ENCODE assay signal across 11 cellular contexts in the genomic region with DNA sequence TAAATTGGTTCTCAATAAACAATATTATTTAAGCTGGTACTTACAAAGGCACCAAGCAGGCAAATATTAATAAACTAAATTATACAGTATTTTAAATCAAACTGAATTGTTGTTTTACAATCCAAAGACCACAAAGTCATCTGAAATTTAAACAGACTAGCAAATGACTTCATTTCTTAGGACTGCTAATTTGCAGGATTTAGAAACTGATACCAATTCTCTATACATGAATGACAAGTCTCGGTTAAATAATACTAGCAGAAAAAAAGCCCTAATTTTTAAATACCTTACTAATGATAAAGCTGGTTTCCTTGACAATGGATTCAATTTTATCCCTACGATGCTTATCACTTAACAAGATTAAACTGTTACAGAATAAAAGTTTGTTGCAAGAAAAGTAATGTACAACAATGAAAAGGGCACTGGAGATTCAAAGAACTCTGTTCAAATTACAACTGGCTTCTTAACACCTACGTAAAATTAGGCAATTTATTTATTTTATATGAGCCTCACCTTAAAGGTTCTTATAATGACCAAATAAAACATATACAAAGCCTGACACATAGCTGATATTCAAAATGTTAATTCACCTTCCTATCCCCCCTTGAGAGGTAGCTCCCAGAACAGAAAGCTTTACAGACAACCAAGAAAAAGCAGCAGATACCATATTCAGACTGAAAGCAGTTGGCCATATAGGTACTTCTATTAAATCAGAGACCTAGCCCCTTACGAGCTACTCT. TPM values are rescaled to one million over a fixed set of nuclear protein-coding genes. Genes with fewer than 3 reads are reported as not detected.
DNase-seq lines count a peak whose midpoint lies in the region; ATAC-seq, FAIRE-seq and TF ChIP-seq lines count a peak whose summit lies in the region.
"Had no signal": no experiment of that assay in that cellular context is flagged by ENCODE, and none has a peak within 500 bp of the region (broad histone marks: within the 10 kb centered on the region; RNA-seq: fewer than 3 reads in every experiment).

No MANE protein-coding gene starts in this region.

- H3K4me1 ChIP-seq in foreskin keratinocyte, result no peaks in the 10 kb centered on the region

- no peak for DNase-seq in GM12892 (ENCODE audit: insufficient read length)
- no peak for DNase-seq in T-helper 17 cell
- no peak for DNase-seq in foreskin keratinocyte
- DNase-seq in NCI-H2171 treated with DMSO at 0.1 percent for 48 hours (lab: John Stamatoyannopoulos, UW), result no peak
- DNase-seq in iPS-NIHi11 (ENCODE audit: low spot score), result no peak
- no peak for DNase-seq in HFFc6
- DNase-seq: GOT3, NCI-H1694 treated with DMSO at 0.1 percent for 48 hours had no signal

- no peaks in the 10 kb centered on the region for H3K9me3 Mint-ChIP-seq in HFFc6
- H3K9me3 Mint-ChIP-seq: central memory CD8-positive, alpha-beta T cell had no signal

- H3K4me1 Mint-ChIP-seq in T-helper 17 cell (peaks cover 25% of the 10 kb centered on the region), HFFc6 (ENCODE audit: low read depth) (no peaks in the 10 kb centered on the region)

- no peak overlapping the region for H3K27ac ChIP-seq in foreskin keratinocyte

- H3K27ac Mint-ChIP-seq in T-helper 17 cell, result peak overlapping the region; percentile 6
- no peak overlapping the region for H3K27ac Mint-ChIP-seq in HFFc6

- ATAC-seq in GM19023 (IDR thresholded peaks at IDR 0.05; ENCODE audit: unreplicated experiment), result peak; percentile 63
- peak; percentile 81 for ATAC-seq in HG02885 (IDR thresholded peaks at IDR 0.05; ENCODE audit: poor library complexity, unreplicated experiment)
- no peak for ATAC-seq in T-helper 17 cell
- no peak for ATAC-seq in foreskin keratinocyte

- H3K27me3 Mint-ChIP-seq in T-helper 17 cell (no peaks in the 10 kb centered on the region), HFFc6 (ENCODE audit: insufficient read depth) (no peaks in the 10 kb centered on the region)
- H3K27me3 Mint-ChIP-seq: central memory CD8-positive, alpha-beta T cell had no signal

- TF ChIP-seq POLR2A in GM12892 (IDR thresholded peaks at IDR 0.05; ENCODE audit: low read depth, low read length), result no peak

- peak; percentile 89 for FAIRE-seq in GM12892 (lab: Jason Lieb, UNC)

- H3K36me3 Mint-ChIP-seq in T-helper 17 cell (ENCODE audit: low read depth) (peaks cover 7% of the 10 kb centered on the region), HFFc6 (ENCODE audit: low read depth) (no peaks in the 10 kb centered on the region)

- no peaks in the 10 kb centered on the region for H3K27me3 ChIP-seq in foreskin keratinocyte

- no peak for TF ChIP-seq CTCF in foreskin keratinocyte (conservative IDR thresholded peaks at IDR 0.05)
- TF ChIP-seq CTCF in HFFc6 (IDR thresholded peaks at IDR 0.05), result no peak

- H3K4me3 Mint-ChIP-seq in T-helper 17 cell, result no peak overlapping the region
- H3K4me3 Mint-ChIP-seq in HFFc6, result no peak overlapping the region
- H3K4me3 Mint-ChIP-seq: central memory CD8-positive, alpha-beta T cell had no signal

- H3K9me3 ChIP-seq in T-helper 17 cell (ENCODE audit: control insufficient read depth, low read length, poor library complexity, severe bottlenecking), result no peaks in the 10 kb centered on the region

RNA-seq across cellular contexts. Expression of a gene that starts 33.1 kb away (rescaled TPM):
- 90.0 TPM for polyA plus RNA-seq in GM12892 (2012; ENCODE audit: missing spikeins)
- total RNA-seq in T-helper 17 cell, result 10 to 100 TPM; 72.1 to 94.0 TPM
- total RNA-seq in foreskin keratinocyte, result 76.8 and 86.9 TPM in 2 replicates
- polyA plus RNA-seq in foreskin keratinocyte, result 18.3 and 24.8 TPM in 2 replicates
- total RNA-seq in HFFc6 (2021; fragmentation: NEBNext Ultra II Directional; extraction: Animal tissue kit (Norgen Biotek cat#: 25700)), result 100 to 1,000 TPM; 100 to 123 (median 107) TPM

Comparison
In these comparisons a context has a peak if more than half of its experiments do, and no peak if none do; other contexts are left out.
1. ATAC-seq: peak in GM19023 (single experiment) and HG02885 (single experiment); none in T-helper 17 cell (single experiment) and foreskin keratinocyte (single experiment).